In genomic region chr1:90823686-90824085, GRCh38 we compare ENCODE assay signal across 25 cellular contexts.
DNase-seq lines count a peak whose midpoint lies in the region; ATAC-seq and TF ChIP-seq lines count a peak whose summit lies in the region.
"Had no signal": no experiment of that assay in that cellular context is flagged by ENCODE, and none has a peak within 500 bp of the region (broad histone marks: within the 10 kb centered on the region; RNA-seq: fewer than 3 reads in every experiment).

No MANE protein-coding gene starts in this region.

- no peaks in the 10 kb centered on the region for H3K36me3 Mint-ChIP-seq in activated T-cell treated with anti-CD3 and anti-CD28 coated beads, Interleukin-2, amount 50 U/mL, for 72 hours (ENCODE audit: insufficient read depth in 2 of 2)

- H3K27ac ChIP-seq in HEK293 (ENCODE audit: extremely low read depth, low read depth, low read length) (no peak overlapping the region), mammary epithelial cell (ENCODE audit: insufficient read depth, low read depth, low read length) (no peak overlapping the region), suprapubic skin (no peak overlapping the region)
- H3K27ac ChIP-seq: PC-9 had no signal

- TF ChIP-seq EP300 in suprapubic skin (IDR thresholded peaks at IDR 0.05) = no peak

- H4K20me1 ChIP-seq in mammary epithelial cell (ENCODE audit: insufficient read depth, low read length) = no peaks in the 10 kb centered on the region

- BruUV-seq in mammary epithelial cell (replicated peaks; lab: Mats Ljungman, UMichigan) = no TSS peak

- no peaks in the 10 kb centered on the region for H3K4me1 ChIP-seq in HEK293 (ENCODE audit: control insufficient read depth, insufficient read depth, low read length)
- H3K4me1 ChIP-seq in mammary epithelial cell (ENCODE audit: insufficient read depth, low read length) = peaks cover 13% of the 10 kb centered on the region
- H3K4me1 ChIP-seq in suprapubic skin = no peaks in the 10 kb centered on the region
- H3K4me1 ChIP-seq: HAP-1 had no signal

- POLR2A ChIA-PET in HEK293 (lab: Yijun Ruan, JAX) = no interaction called here

- H3K9me3 Mint-ChIP-seq in activated T-cell treated with anti-CD3 and anti-CD28 coated beads, Interleukin-2, amount 50 U/mL, for 72 hours = no peaks in the 10 kb centered on the region
- H3K9me3 Mint-ChIP-seq: GM23338; T-helper 1 cell treated with Interleukin-12 subunit alpha and Interleukin-12 subunit beta and Interleukin-4 antibody, amounts not matched to agents 30 μg/mL and 1 μg/mL, for 36 hours had no signal

- no peaks in the 10 kb centered on the region for H3K9me3 ChIP-seq in HEK293 (ENCODE audit: control insufficient read depth, insufficient read depth, low read depth, low read length)
- H3K9me3 ChIP-seq in mammary epithelial cell (replicated peaks; ENCODE audit: insufficient read depth, low read length) = no peaks in the 10 kb centered on the region
- H3K9me3 ChIP-seq in suprapubic skin = no peaks in the 10 kb centered on the region
- H3K9me3 ChIP-seq: HAP-1, SK-N-SH had no signal

- H3K36me3 ChIP-seq in HEK293 (ENCODE audit: control insufficient read depth in 2 of 2, insufficient read depth in 1 of 2, low read length in 2 of 2) = no peaks in the 10 kb centered on the region
- H3K36me3 ChIP-seq in mammary epithelial cell (ENCODE audit: insufficient read depth, low read length) = no peaks in the 10 kb centered on the region
- H3K36me3 ChIP-seq in suprapubic skin = no peaks in the 10 kb centered on the region
- H3K36me3 ChIP-seq: HAP-1 had no signal

- DNase-seq in DMS 273 (lab: John Stamatoyannopoulos, UW; ENCODE audit: unreplicated experiment) = peak; percentile 62
- DNase-seq in M059J (ENCODE audit: low read depth) = peak; percentile 32
- DNase-seq in mammary epithelial cell = peak; percentile 18
- no peak for DNase-seq in suprapubic skin (ENCODE audit: low spot score in 2 of 2)
- no peak for DNase-seq in activated T-cell treated with anti-CD3 and anti-CD28 coated beads, Interleukin-2, amount 50 U/mL, for 72 hours
- DNase-seq in occipital lobe (lab: John Stamatoyannopoulos, UW) = no peak
- DNase-seq: Calu3; IMR-90; KG1; NCI-H1092 treated with DMSO at 0.1 percent for 48 hours; NCI-H1436; NCI-H187 treated with DMSO at 0.1 percent for 48 hours; NCI-H446; NCI-H524 treated with DMSO at 0.1 percent for 48 hours; NCI-H82; NK-92 treated with Interleukin-12 subunit alpha and Interleukin-12 subunit beta, amount 100 ng/mL, for 24 hours; PC-9; SK-N-SH; SW 1271 had no signal

- no peak overlapping the region for H3K4me3 Mint-ChIP-seq in activated T-cell treated with anti-CD3 and anti-CD28 coated beads, Interleukin-2, amount 50 U/mL, for 72 hours
- H3K4me3 Mint-ChIP-seq: GM23338; T-helper 1 cell treated with Interleukin-12 subunit alpha and Interleukin-12 subunit beta and Interleukin-4 antibody, amounts not matched to agents 30 μg/mL and 1 μg/mL, for 36 hours had no signal

- intact Hi-C loops in mammary epithelial cell (cut with micrococcal nuclease) = no loop called here

- CTCF ChIA-PET in HEK293 (lab: Yijun Ruan, JAX) = no interaction called here
- CTCF ChIA-PET in mammary epithelial cell (lab: Charles Lee; ENCODE audit: low non-redundant PET) = no interaction called here

- TF ChIP-seq POLR2A in suprapubic skin (IDR thresholded peaks at IDR 0.05) = no peak

- no peak overlapping the region for H3K4me3 ChIP-seq in HEK293 (ENCODE audit: low read depth, low read length)
- no peak overlapping the region for H3K4me3 ChIP-seq in mammary epithelial cell (replicated peaks in 1 of 3; ENCODE audit: insufficient read depth in 1 of 3, low read depth in 2 of 3, low read length in 3 of 3)
- H3K4me3 ChIP-seq in suprapubic skin = no peak overlapping the region
- H3K4me3 ChIP-seq: GM12878, GM23338, HAP-1, PC-9 had no signal

- no peak overlapping the region for H3K4me2 ChIP-seq in mammary epithelial cell (ENCODE audit: insufficient read depth, low read depth, low read length)
- H3K4me2 ChIP-seq: GM23338, PC-9, SK-N-SH had no signal

- H3K4me1 Mint-ChIP-seq in activated T-cell treated with anti-CD3 and anti-CD28 coated beads, Interleukin-2, amount 50 U/mL, for 72 hours (ENCODE audit: low read depth) = no peaks in the 10 kb centered on the region
- H3K4me1 Mint-ChIP-seq: GM23338 had no signal

- dilution Hi-C loops in mammary epithelial cell (cut with HindIII; ENCODE audit: low sequenced_read_pairs) = no loop called here

- ATAC-seq in activated T-cell treated with anti-CD3 and anti-CD28 coated beads, Interleukin-2, amount 50 U/mL, for 72 hours (replicated peaks in 1 of 2) = no peak
- ATAC-seq in GM19452 (IDR thresholded peaks at IDR 0.05; ENCODE audit: unreplicated experiment) = no peak
- ATAC-seq: GM12878, GM23338 had no signal

- H3K27me3 ChIP-seq in mammary epithelial cell (ENCODE audit: insufficient read depth, low read length) = peaks cover 9% of the 10 kb centered on the region
- peaks cover 3% of the 10 kb centered on the region for H3K27me3 ChIP-seq in suprapubic skin

- no peak overlapping the region for H2AFZ ChIP-seq in mammary epithelial cell (ENCODE audit: low read depth, low read length)
- H2AFZ ChIP-seq: GM23338, PC-9 had no signal

- TF ChIP-seq CTCF in HEK293 (tag by site-specific recombination; IDR thresholded peaks at IDR 0.05) (no peak), mammary epithelial cell (conservative IDR thresholded peaks at IDR 0.05 in 1 of 2, IDR thresholded peaks at IDR 0.05 in 1 of 2; ENCODE audit: extremely low read depth in 1 of 2, insufficient read depth in 1 of 2, low read depth in 1 of 2, low read length in 2 of 2) (no peak), suprapubic skin (IDR thresholded peaks at IDR 0.05) (no peak)

- no peak overlapping the region for H3K27ac Mint-ChIP-seq in activated T-cell treated with anti-CD3 and anti-CD28 coated beads, Interleukin-2, amount 50 U/mL, for 72 hours
- H3K27ac Mint-ChIP-seq: GM23338; T-helper 1 cell treated with Interleukin-12 subunit alpha and Interleukin-12 subunit beta and Interleukin-4 antibody, amounts not matched to agents 30 μg/mL and 1 μg/mL, for 36 hours had no signal

- in situ Hi-C loops in mammary epithelial cell (cut with MboI; ENCODE audit: low sequenced_read_pairs in 2 of 2) = no loop called here

- H3K9ac ChIP-seq in mammary epithelial cell (ENCODE audit: insufficient read depth, low read length) = no peak overlapping the region
- H3K9ac ChIP-seq: SK-N-SH had no signal

- 78% methylated on average over 3 of the region's 3 CpGs for WGBS in mammary epithelial cell (ENCODE audit: low coverage, missing lambda C conversion rate)
- 70% methylated on average over 3 of the region's 3 CpGs for WGBS in suprapubic skin

- H3K79me2 ChIP-seq in mammary epithelial cell (ENCODE audit: insufficient read depth, low read length) = no peaks in the 10 kb centered on the region

- H3K27me3 Mint-ChIP-seq in activated T-cell treated with anti-CD3 and anti-CD28 coated beads, Interleukin-2, amount 50 U/mL, for 72 hours (ENCODE audit: low read depth) = peaks cover 48% of the 10 kb centered on the region

TF ChIP-seq in HEK293, 187 proteins besides CTCF, POLR2A, EP300 and RAD21 (continues in another document):
- TF ChIP-seq ZNF239 (tag by site-specific recombination; IDR thresholded peaks at IDR 0.05) = no peak
- TF ChIP-seq ZNF114 (tag by site-specific recombination; IDR thresholded peaks at IDR 0.05) = no peak
- no peak for TF ChIP-seq ZNF423 (tag by site-specific recombination; IDR thresholded peaks at IDR 0.05)
- TF ChIP-seq, protein P1, sequence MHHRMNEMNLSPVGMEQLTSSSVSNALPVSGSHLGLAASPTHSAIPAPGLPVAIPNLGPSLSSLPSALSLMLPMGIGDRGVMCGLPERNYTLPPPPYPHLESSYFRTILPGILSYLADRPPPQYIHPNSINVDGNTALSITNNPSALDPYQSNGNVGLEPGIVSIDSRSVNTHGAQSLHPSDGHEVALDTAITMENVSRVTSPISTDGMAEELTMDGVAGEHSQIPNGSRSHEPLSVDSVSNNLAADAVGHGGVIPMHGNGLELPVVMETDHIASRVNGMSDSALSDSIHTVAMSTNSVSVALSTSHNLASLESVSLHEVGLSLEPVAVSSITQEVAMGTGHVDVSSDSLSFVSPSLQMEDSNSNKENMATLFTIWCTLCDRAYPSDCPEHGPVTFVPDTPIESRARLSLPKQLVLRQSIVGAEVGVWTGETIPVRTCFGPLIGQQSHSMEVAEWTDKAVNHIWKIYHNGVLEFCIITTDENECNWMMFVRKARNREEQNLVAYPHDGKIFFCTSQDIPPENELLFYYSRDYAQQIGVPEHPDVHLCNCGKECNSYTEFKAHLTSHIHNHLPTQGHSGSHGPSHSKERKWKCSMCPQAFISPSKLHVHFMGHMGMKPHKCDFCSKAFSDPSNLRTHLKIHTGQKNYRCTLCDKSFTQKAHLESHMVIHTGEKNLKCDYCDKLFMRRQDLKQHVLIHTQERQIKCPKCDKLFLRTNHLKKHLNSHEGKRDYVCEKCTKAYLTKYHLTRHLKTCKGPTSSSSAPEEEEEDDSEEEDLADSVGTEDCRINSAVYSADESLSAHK (tag by site-specific recombination; IDR thresholded peaks at IDR 0.05) = no peak
- TF ChIP-seq, protein P2, sequence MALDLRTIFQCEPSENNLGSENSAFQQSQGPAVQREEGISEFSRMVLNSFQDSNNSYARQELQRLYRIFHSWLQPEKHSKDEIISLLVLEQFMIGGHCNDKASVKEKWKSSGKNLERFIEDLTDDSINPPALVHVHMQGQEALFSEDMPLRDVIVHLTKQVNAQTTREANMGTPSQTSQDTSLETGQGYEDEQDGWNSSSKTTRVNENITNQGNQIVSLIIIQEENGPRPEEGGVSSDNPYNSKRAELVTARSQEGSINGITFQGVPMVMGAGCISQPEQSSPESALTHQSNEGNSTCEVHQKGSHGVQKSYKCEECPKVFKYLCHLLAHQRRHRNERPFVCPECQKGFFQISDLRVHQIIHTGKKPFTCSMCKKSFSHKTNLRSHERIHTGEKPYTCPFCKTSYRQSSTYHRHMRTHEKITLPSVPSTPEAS (tag by site-specific recombination; IDR thresholded peaks at IDR 0.05) = 0 out of 2 replicates have a peak, but pooled peaks have one; percentile 52
- TF ChIP-seq ZNF747 (tag by site-specific recombination; IDR thresholded peaks at IDR 0.05) = no peak
- TF ChIP-seq ZNF24 (tag by site-specific recombination; IDR thresholded peaks at IDR 0.05) = no peak
- peak; percentile 47 for TF ChIP-seq SP7 (tag by site-specific recombination; IDR thresholded peaks at IDR 0.05)
- TF ChIP-seq ZNF214 (tag by site-specific recombination; IDR thresholded peaks at IDR 0.05; ENCODE audit: borderline replicate concordance) = no peak
- no peak for TF ChIP-seq REPIN1 (tag by site-specific recombination; IDR thresholded peaks at IDR 0.05; ENCODE audit: low read depth)

Comparison
In these comparisons a context has a peak if more than half of its experiments do, and no peak if none do; other contexts are left out.
1. DNase-seq: peak in DMS 273 (single experiment), M059J (single experiment) and mammary epithelial cell (single experiment); none in suprapubic skin (0 of 2), activated T-cell treated with anti-CD3 and anti-CD28 coated beads, Interleukin-2, amount 50 U/mL, for 72 hours (0 of 2) and occipital lobe (single experiment).